ENCODE assay signal across 11 cellular contexts in the genomic region with DNA sequence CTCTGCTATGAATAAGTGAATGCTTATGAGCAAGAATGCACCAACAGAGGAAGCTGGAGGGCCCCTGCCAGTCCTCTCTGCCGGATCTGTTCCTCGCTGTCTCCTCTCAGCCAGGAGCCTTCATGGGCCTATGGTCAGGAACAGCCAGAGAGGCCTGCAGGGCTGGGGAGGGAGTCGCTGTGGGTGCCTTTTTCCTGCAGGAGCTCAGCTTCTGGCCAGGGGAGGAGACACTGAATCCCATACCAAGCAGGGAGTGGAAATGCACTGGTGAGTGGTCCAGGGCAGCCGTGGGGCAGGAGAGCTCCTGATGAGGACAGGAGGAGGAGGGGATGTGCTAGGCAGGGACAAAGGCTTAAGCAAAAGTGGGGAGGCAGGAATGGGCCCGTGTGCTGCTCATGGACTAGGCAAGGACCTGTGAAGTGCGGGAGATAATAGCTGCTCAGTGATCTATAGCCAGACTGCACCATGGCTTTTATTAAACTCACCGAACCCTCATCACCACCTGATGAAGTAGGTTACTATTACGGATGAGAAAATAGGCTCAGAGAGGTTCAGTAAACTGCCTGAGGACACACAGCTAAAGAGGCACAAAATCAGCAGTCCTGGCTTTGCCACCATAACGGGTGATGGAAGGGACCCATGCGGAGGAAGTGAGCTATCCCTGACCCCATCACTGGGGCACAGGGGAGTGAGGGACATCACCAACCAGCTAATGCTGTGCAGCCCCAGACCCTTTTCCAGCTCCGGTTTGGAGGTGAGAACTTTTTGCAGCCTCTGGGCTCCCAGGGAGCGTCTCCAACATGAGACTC. TPM values are rescaled to one million over a fixed set of nuclear protein-coding genes. Genes with fewer than 3 reads are reported as not detected.
DNase-seq lines count a peak whose midpoint lies in the region; ATAC-seq and TF ChIP-seq lines count a peak whose summit lies in the region.
"Had no signal": no experiment of that assay in that cellular context is flagged by ENCODE, and none has a peak within 500 bp of the region (broad histone marks: within the 10 kb centered on the region; RNA-seq: fewer than 3 reads in every experiment).

No MANE protein-coding gene starts in this region.

- H3K27ac ChIP-seq in SK-N-SH (ENCODE audit: low read depth in 2 of 2, low read length in 1 of 2) (peak overlapping the region; percentile 44 to 91; a peak in 3 of 4 replicates), lower lobe of right lung (peak overlapping the region; percentile 53)

- DNase-seq in AG08395 (ENCODE audit: low spot score) (peak; percentile 13), SK-N-SH (peak; percentile 46), lower lobe of right lung (no peak), hepatic stellate cell (ENCODE audit: low spot score) (no peak), midbrain (lab: John Stamatoyannopoulos, UW) (no peak), foreskin melanocyte (no peak)
- DNase-seq: activated CD4-positive, alpha-beta memory T cell treated with anti-CD3 and anti-CD28 coated beads, Interleukin-2, amount 10 ng/mL, durations not matched to agents 7 days and 5 days; effector memory CD8-positive, alpha-beta T cell; GOT3; NCI-H510A treated with DMSO at 0.1 percent for 48 hours; T-cell had no signal

- CTCF ChIA-PET in SK-N-SH (lab: Yijun Ruan, JAX) = interaction anchor here (0.7 to 10.1 kb wide), 10 partner anchors 11 to 85 kb away, joined by 3 to 277 read pairs (median 4); a partner anchor contains a TSS

- no peaks in the 10 kb centered on the region for H3K9me2 ChIP-seq in SK-N-SH

- no peak overlapping the region; the same call in 1 of the 2 replicates for H3K4me2 ChIP-seq in SK-N-SH

- H3K9me3 ChIP-seq in SK-N-SH (no peaks in the 10 kb centered on the region), lower lobe of right lung (no peaks in the 10 kb centered on the region)

- no peak overlapping the region for H3K9ac ChIP-seq in SK-N-SH

- H3K4me1 ChIP-seq in SK-N-SH (ENCODE audit: control insufficient read depth in 1 of 2, insufficient read depth in 2 of 2, low read depth in 1 of 2, low read length in 1 of 2) (peaks cover 4 to 39% of the 10 kb centered on the region in 2 experiments), lower lobe of right lung (peaks cover 39% of the 10 kb centered on the region)

- no peak for TF ChIP-seq EP300 in SK-N-SH (IDR thresholded peaks at IDR 0.05; ENCODE audit: borderline replicate concordance in 1 of 2, low read depth in 1 of 2, low read length in 1 of 2)

- POLR2A ChIA-PET in SK-N-SH (lab: Yijun Ruan, JAX) = interaction anchor here (0.5 to 2.5 kb wide), 13 partner anchors 10 to 291 kb away, joined by 3 to 13 read pairs (median 4); a partner anchor contains a TSS

- no peaks in the 10 kb centered on the region for H3K79me2 ChIP-seq in SK-N-SH (ENCODE audit: insufficient read depth)

- intact Hi-C loops in lower lobe of right lung (cut with DNase I) = no loop called here

- H3K4me3 ChIP-seq in SK-N-SH (ENCODE audit: low read depth in 2 of 2, low read length in 1 of 2) (no peak overlapping the region), lower lobe of right lung (no peak overlapping the region)

- no peaks in the 10 kb centered on the region for H3F3A ChIP-seq in SK-N-SH (replicated peaks; ENCODE audit: insufficient read depth)

- H4K20me1 ChIP-seq in SK-N-SH (ENCODE audit: insufficient read depth) = no peaks in the 10 kb centered on the region

- WGBS in SK-N-SH (ENCODE audit: low lambda C conversion rate) = 79% methylated on average over 11 of the region's 12 CpGs

- H2AFZ ChIP-seq in SK-N-SH (ENCODE audit: low read depth) = peak overlapping the region; percentile 35; the same call in 1 of the 2 replicates

- no peak for TF ChIP-seq CTCF in SK-N-SH (IDR thresholded peaks at IDR 0.05)
- TF ChIP-seq CTCF in lower lobe of right lung (IDR thresholded peaks at IDR 0.05) = no peak

- H3K36me3 ChIP-seq in SK-N-SH (replicated peaks in 1 of 2; ENCODE audit: control insufficient read depth in 1 of 2, insufficient read depth in 2 of 2, low read length in 1 of 2) (no peaks in the 10 kb centered on the region), lower lobe of right lung (no peaks in the 10 kb centered on the region)

- ATAC-seq in lower lobe of right lung = no peak
- ATAC-seq: effector memory CD8-positive, alpha-beta T cell; T-cell had no signal

- H3K27me3 ChIP-seq in SK-N-SH (ENCODE audit: insufficient read depth) = no peaks in the 10 kb centered on the region
- no peaks in the 10 kb centered on the region for H3K27me3 ChIP-seq in lower lobe of right lung (ENCODE audit: low read depth)

- TF ChIP-seq RAD21 in SK-N-SH (IDR thresholded peaks at IDR 0.05; ENCODE audit: low read length) = no peak

TF ChIP-seq in SK-N-SH, 30 proteins besides CTCF, POLR2A, EP300 and RAD21:
- TF ChIP-seq FOSL2 (IDR thresholded peaks at IDR 0.05; ENCODE audit: borderline replicate concordance, low read depth) = no peak
- TF ChIP-seq, protein P1, sequence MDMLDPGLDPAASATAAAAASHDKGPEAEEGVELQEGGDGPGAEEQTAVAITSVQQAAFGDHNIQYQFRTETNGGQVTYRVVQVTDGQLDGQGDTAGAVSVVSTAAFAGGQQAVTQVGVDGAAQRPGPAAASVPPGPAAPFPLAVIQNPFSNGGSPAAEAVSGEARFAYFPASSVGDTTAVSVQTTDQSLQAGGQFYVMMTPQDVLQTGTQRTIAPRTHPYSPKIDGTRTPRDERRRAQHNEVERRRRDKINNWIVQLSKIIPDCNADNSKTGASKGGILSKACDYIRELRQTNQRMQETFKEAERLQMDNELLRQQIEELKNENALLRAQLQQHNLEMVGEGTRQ (IDR thresholded peaks at IDR 0.05; ENCODE audit: borderline replicate concordance, low read depth, low read length) = no peak
- TF ChIP-seq, protein P2, sequence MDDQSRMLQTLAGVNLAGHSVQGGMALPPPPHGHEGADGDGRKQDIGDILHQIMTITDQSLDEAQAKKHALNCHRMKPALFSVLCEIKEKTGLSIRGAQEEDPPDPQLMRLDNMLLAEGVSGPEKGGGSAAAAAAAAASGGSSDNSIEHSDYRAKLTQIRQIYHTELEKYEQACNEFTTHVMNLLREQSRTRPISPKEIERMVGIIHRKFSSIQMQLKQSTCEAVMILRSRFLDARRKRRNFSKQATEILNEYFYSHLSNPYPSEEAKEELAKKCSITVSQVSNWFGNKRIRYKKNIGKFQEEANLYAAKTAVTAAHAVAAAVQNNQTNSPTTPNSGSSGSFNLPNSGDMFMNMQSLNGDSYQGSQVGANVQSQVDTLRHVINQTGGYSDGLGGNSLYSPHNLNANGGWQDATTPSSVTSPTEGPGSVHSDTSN (IDR thresholded peaks at IDR 0.05) = no peak
- no peak for TF ChIP-seq TAF1 (IDR thresholded peaks at IDR 0.05; ENCODE audit: borderline replicate concordance, low read depth, low read length)
- TF ChIP-seq MEF2A (IDR thresholded peaks at IDR 0.05; ENCODE audit: borderline replicate concordance, low read depth) = no peak
- TF ChIP-seq, protein P3, sequence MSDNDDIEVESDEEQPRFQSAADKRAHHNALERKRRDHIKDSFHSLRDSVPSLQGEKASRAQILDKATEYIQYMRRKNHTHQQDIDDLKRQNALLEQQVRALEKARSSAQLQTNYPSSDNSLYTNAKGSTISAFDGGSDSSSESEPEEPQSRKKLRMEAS (IDR thresholded peaks at IDR 0.05; ENCODE audit: low read depth) = no peak
- TF ChIP-seq SIN3A (IDR thresholded peaks at IDR 0.05; ENCODE audit: borderline replicate concordance, low read depth, low read length) = no peak
- no peak for TF ChIP-seq GATA2 (CRISPR knock-in tag; IDR thresholded peaks at IDR 0.05)
- no peak for TF ChIP-seq FOXJ3 (CRISPR knock-in tag; IDR thresholded peaks at IDR 0.05)
- TF ChIP-seq SMC3 (IDR thresholded peaks at IDR 0.05; ENCODE audit: low read depth, low read length) = no peak
- TF ChIP-seq NRF1 (IDR thresholded peaks at IDR 0.05; ENCODE audit: low read depth, low read length) = no peak
- no peak for TF ChIP-seq RCOR1 (IDR thresholded peaks at IDR 0.05; ENCODE audit: low read length)
- TF ChIP-seq YY1 (IDR thresholded peaks at IDR 0.05; ENCODE audit: low read depth) = no peak
TF ChIP-seq in SK-N-SH: peak in this region for 0.

RNA-seq across cellular contexts. Expression of a gene that starts 7.1 kb away (rescaled TPM):
- not detected in 2 replicates for polyA plus RNA-seq in SK-N-SH (2012; rRNA removed)
- polyA plus RNA-seq in SK-N-SH (2012; cell fraction: cytosol; rRNA removed) = not detected in 2 replicates
- 0.01 TPM in 2 replicates for polyA plus RNA-seq in SK-N-SH (2012; cell fraction: nucleus; rRNA removed)
- 5.8 TPM for total RNA-seq in lower lobe of right lung

RNA-seq across cellular contexts. Expression of a gene that starts 11.8 kb away (rescaled TPM):
- polyA plus RNA-seq in SK-N-SH (2012; rRNA removed) = 21.8 and 27.1 TPM in 2 replicates
- polyA plus RNA-seq in SK-N-SH (2012; cell fraction: cytosol; rRNA removed) = 9.3 and 12.5 TPM in 2 replicates
- 68.9 and 85.4 TPM in 2 replicates for polyA plus RNA-seq in SK-N-SH (2012; cell fraction: nucleus; rRNA removed)
- total RNA-seq in lower lobe of right lung = 12.7 TPM

RNA-seq across cellular contexts. Expression of a gene that starts 48.3 kb away (rescaled TPM):
- polyA plus RNA-seq in SK-N-SH (2012; rRNA removed) = 496 and 565 TPM in 2 replicates
- 295 and 435 TPM in 2 replicates for polyA plus RNA-seq in SK-N-SH (2012; cell fraction: cytosol; rRNA removed)
- polyA plus RNA-seq in SK-N-SH (2012; cell fraction: nucleus; rRNA removed) = 201 and 326 TPM in 2 replicates
- 231 TPM for total RNA-seq in lower lobe of right lung

RNA-seq across cellular contexts. Expression of a gene that starts 59.1 kb away (rescaled TPM):
- polyA plus RNA-seq in SK-N-SH (2012; rRNA removed) = 182 and 215 TPM in 2 replicates
- polyA plus RNA-seq in SK-N-SH (2012; cell fraction: cytosol; rRNA removed) = 170 and 192 TPM in 2 replicates
- 113 and 134 TPM in 2 replicates for polyA plus RNA-seq in SK-N-SH (2012; cell fraction: nucleus; rRNA removed)
- 61.3 TPM for total RNA-seq in lower lobe of right lung

Comparison
In these comparisons a context has a peak if more than half of its experiments do, and no peak if none do; other contexts are left out.
1. DNase-seq: peak in AG08395 (single experiment) and SK-N-SH (single experiment); none in lower lobe of right lung (single experiment), hepatic stellate cell (single experiment), midbrain (single experiment) and foreskin melanocyte (single experiment).